In genomic region chr1:66177483-66177882, GRCh38 we compare ENCODE assay signal across 23 cellular contexts.
"Had no signal": no experiment of that assay in that cellular context is flagged by ENCODE, and none has a peak within 500 bp of the region (broad histone marks: within the 10 kb centered on the region; RNA-seq: fewer than 3 reads in every experiment).

No MANE protein-coding gene starts in this region.

- H2AFZ ChIP-seq: PC-9 had no signal

- H3K4me3 Mint-ChIP-seq: activated CD8-positive, alpha-beta memory T cell treated with anti-CD3 and anti-CD28 coated beads, Interleukin-2, amount 10 ng/mL, durations not matched to agents 7 days and 5 days; activated naive CD4-positive, alpha-beta T cell treated with anti-CD3 and anti-CD28 coated beads for 36 hours; activated naive CD8-positive, alpha-beta T cell treated with anti-CD3 and anti-CD28 coated beads for 36 hours; activated T-cell treated with anti-CD3 and anti-CD28 coated beads, Interleukin-2, amount 50 U/mL, for 4 hours; T-helper 17 cell had no signal

- H3K27ac ChIP-seq: brain microvascular endothelial cell, cardiac muscle cell, PC-9, WERI-Rb-1 had no signal

- H3K36me3 Mint-ChIP-seq: activated naive CD8-positive, alpha-beta T cell treated with anti-CD3 and anti-CD28 coated beads for 36 hours had no signal

- H3K27ac Mint-ChIP-seq: activated CD8-positive, alpha-beta memory T cell treated with anti-CD3 and anti-CD28 coated beads, Interleukin-2, amount 10 ng/mL, durations not matched to agents 7 days and 5 days; activated naive CD4-positive, alpha-beta T cell treated with anti-CD3 and anti-CD28 coated beads for 36 hours; activated naive CD8-positive, alpha-beta T cell treated with anti-CD3 and anti-CD28 coated beads for 36 hours; T-helper 17 cell had no signal

- H3K9me3 Mint-ChIP-seq: activated naive CD4-positive, alpha-beta T cell treated with anti-CD3 and anti-CD28 coated beads for 36 hours; activated naive CD8-positive, alpha-beta T cell treated with anti-CD3 and anti-CD28 coated beads for 36 hours; activated T-cell treated with anti-CD3 and anti-CD28 coated beads, Interleukin-2, amount 50 U/mL, for 4 hours had no signal

- DNase-seq: activated CD4-positive, alpha-beta T cell treated with anti-CD3 and anti-CD28 coated beads for 48 hours; activated CD4-positive, alpha-beta T cell treated with anti-CD3 and anti-CD28 coated beads, Interleukin-2, amount 50 U/mL, for 48 hours; activated CD8-positive, alpha-beta memory T cell treated with anti-CD3 and anti-CD28 coated beads, Interleukin-2, amount 10 ng/mL, durations not matched to agents 7 days and 5 days; activated gamma-delta T cell; activated naive CD4-positive, alpha-beta T cell treated with anti-CD3 and anti-CD28 coated beads for 36 hours; activated naive CD8-positive, alpha-beta T cell treated with anti-CD3 and anti-CD28 coated beads for 36 hours; activated T-cell treated with anti-CD3 and anti-CD28 coated beads, Interleukin-2, amount 50 U/mL, for 4 hours; brain microvascular endothelial cell; cerebellar nuclear complex; Karpas-422; MM.1S; NCI-H1105; NCI-H1436; NCI-H1694 treated with DMSO at 0.1 percent for 48 hours; NCI-H2029 treated with DMSO at 0.1 percent for 48 hours; NCI-H510A treated with DMSO at 0.1 percent for 48 hours; NCI-H69; PC-9; T-helper 17 cell; T-helper 9 cell; WERI-Rb-1 had no signal

- H3K27me3 ChIP-seq: brain microvascular endothelial cell, cardiac muscle cell had no signal

- H3K4me2 ChIP-seq: PC-9 had no signal

- ATAC-seq: activated CD4-positive, CD25-positive, alpha-beta regulatory T cell treated with anti-CD3 and anti-CD28 coated beads, Interleukin-2, amount 50 U/mL, for 24 hours; activated CD8-positive, alpha-beta memory T cell treated with anti-CD3 and anti-CD28 coated beads, Interleukin-2, amount 10 ng/mL, durations not matched to agents 7 days and 5 days; activated T-cell treated with anti-CD3 and anti-CD28 coated beads, Interleukin-2, amount 50 U/mL, for 4 hours; T-helper 17 cell had no signal

- H3K36me3 ChIP-seq: brain microvascular endothelial cell, cardiac muscle cell, WERI-Rb-1 had no signal

- H3K27me3 Mint-ChIP-seq: activated naive CD8-positive, alpha-beta T cell treated with anti-CD3 and anti-CD28 coated beads for 36 hours had no signal

- H3K4me3 ChIP-seq: cardiac muscle cell, PC-9 had no signal
